Comparison of ENCODE assay signal across 8 cellular contexts in genomic region chr2:201432551-201433388, GRCh38. TPM values are rescaled to one million over a fixed set of nuclear protein-coding genes. Genes with fewer than 3 reads are reported as not detected.
DNase-seq lines count a peak whose midpoint lies in the region; ATAC-seq and TF ChIP-seq lines count a peak whose summit lies in the region.

No MANE protein-coding gene starts in this region.

- peak overlapping the region; percentile 20 for H3K4me3 Mint-ChIP-seq in T-helper 1 cell treated with Interleukin-12 subunit alpha and Interleukin-12 subunit beta and Interleukin-4 antibody, amounts not matched to agents 30 μg/mL and 1 μg/mL, for 36 hours

- TF ChIP-seq CTCF in suprapubic skin (IDR thresholded peaks at IDR 0.05), result no peak
- no peak for TF ChIP-seq CTCF in prostate gland (IDR thresholded peaks at IDR 0.05)

- peaks cover 22% of the 10 kb centered on the region for H3K9me3 Mint-ChIP-seq in T-helper 1 cell treated with Interleukin-12 subunit alpha and Interleukin-12 subunit beta and Interleukin-4 antibody, amounts not matched to agents 30 μg/mL and 1 μg/mL, for 36 hours
- H3K9me3 Mint-ChIP-seq in activated naive CD4-positive, alpha-beta T cell treated with anti-CD3 and anti-CD28 coated beads, Interleukin-2, amount 50 U/mL, for 72 hours, result peaks cover 0 to 17% of the 10 kb centered on the region in 2 donors

- TF ChIP-seq EP300 in suprapubic skin (IDR thresholded peaks at IDR 0.05), result no peak

- H3K9me3 ChIP-seq in suprapubic skin (no peaks in the 10 kb centered on the region), prostate gland (no peaks in the 10 kb centered on the region)

- H3K4me1 Mint-ChIP-seq in T-helper 1 cell treated with Interleukin-12 subunit alpha and Interleukin-12 subunit beta and Interleukin-4 antibody, amounts not matched to agents 30 μg/mL and 1 μg/mL, for 36 hours (ENCODE audit: low read depth), result peaks cover 29% of the 10 kb centered on the region

- peaks cover 28% of the 10 kb centered on the region for H3K36me3 Mint-ChIP-seq in T-helper 1 cell treated with Interleukin-12 subunit alpha and Interleukin-12 subunit beta and Interleukin-4 antibody, amounts not matched to agents 30 μg/mL and 1 μg/mL, for 36 hours (ENCODE audit: low read depth)
- H3K36me3 Mint-ChIP-seq in activated naive CD4-positive, alpha-beta T cell treated with anti-CD3 and anti-CD28 coated beads, Interleukin-2, amount 50 U/mL, for 72 hours, result peaks cover 0 to 38% of the 10 kb centered on the region in 2 donors

- intact Hi-C loops in left cardiac atrium (cut with DNase I), result no loop called here
- intact Hi-C loops in prostate gland (cut with DNase I), result no loop called here

- no peak overlapping the region for H3K4me3 ChIP-seq in suprapubic skin
- H3K4me3 ChIP-seq in prostate gland, result no peak overlapping the region

- H3K27ac ChIP-seq in suprapubic skin (peak overlapping the region; percentile 14), prostate gland (peak overlapping the region in 1 of 2 donors; percentile 29)

- WGBS in suprapubic skin, result 57% methylated on average over 5 of the region's 5 CpGs
- 74% methylated on average over 5 of the region's 5 CpGs for WGBS in prostate gland

- ATAC-seq in activated naive CD4-positive, alpha-beta T cell treated with anti-CD3 and anti-CD28 coated beads, Interleukin-2, amount 50 U/mL, for 72 hours, result peak in 1 of 2 donors; percentile 18
- peak; percentile 74 to 82 for ATAC-seq in left cardiac atrium

- H3K27me3 ChIP-seq in suprapubic skin (no peaks in the 10 kb centered on the region), prostate gland (replicated peaks; ENCODE audit: insufficient read depth) (no peaks in the 10 kb centered on the region)

- H3K4me1 ChIP-seq in suprapubic skin (peaks cover 22% of the 10 kb centered on the region), prostate gland (replicated peaks) (no peaks in the 10 kb centered on the region)

- H3K36me3 ChIP-seq in suprapubic skin (no peaks in the 10 kb centered on the region), prostate gland (no peaks in the 10 kb centered on the region)

- no peaks in the 10 kb centered on the region for H3K27me3 Mint-ChIP-seq in T-helper 1 cell treated with Interleukin-12 subunit alpha and Interleukin-12 subunit beta and Interleukin-4 antibody, amounts not matched to agents 30 μg/mL and 1 μg/mL, for 36 hours (ENCODE audit: low read depth)

- peak overlapping the region; percentile 69 for H3K27ac Mint-ChIP-seq in T-helper 1 cell treated with Interleukin-12 subunit alpha and Interleukin-12 subunit beta and Interleukin-4 antibody, amounts not matched to agents 30 μg/mL and 1 μg/mL, for 36 hours
- H3K27ac Mint-ChIP-seq in activated naive CD4-positive, alpha-beta T cell treated with anti-CD3 and anti-CD28 coated beads, Interleukin-2, amount 50 U/mL, for 72 hours, result peak overlapping the region; percentile 61 to 90

- DNase-seq in T-helper 1 cell, result no peak
- DNase-seq in activated naive CD4-positive, alpha-beta T cell treated with anti-CD3 and anti-CD28 coated beads, Interleukin-2, amount 50 U/mL, for 72 hours (ENCODE audit: low spot score in 2 of 2), result no peak
- peak; percentile 28 for DNase-seq in left cardiac atrium
- no peak for DNase-seq in suprapubic skin (ENCODE audit: low spot score in 2 of 2)
- DNase-seq in SW480 (ENCODE audit: low spot score), result no peak
- no peak for DNase-seq in activated effector memory CD4-positive, alpha-beta T cell treated with Interleukin-2 at 50 U/mL for 16 hours
- no peak for DNase-seq in prostate gland (ENCODE audit: low spot score)

- TF ChIP-seq POLR2A in suprapubic skin (IDR thresholded peaks at IDR 0.05) (no peak), prostate gland (IDR thresholded peaks at IDR 0.05) (no peak)

RNA-seq across cellular contexts. Expression of gene TRAK2, which starts 18.5 kb away (rescaled TPM):
- total RNA-seq in activated naive CD4-positive, alpha-beta T cell treated with anti-CD3 and anti-CD28 coated beads, Interleukin-2, amount 50 U/mL, for 72 hours, result 10 to 100 TPM; 11.2 to 21.8 TPM
- 100 to 1,000 TPM; 104 to 125 TPM for total RNA-seq in left cardiac atrium
- total RNA-seq in suprapubic skin, result 10 to 100 TPM; 14.3 to 45.4 (median 20.3) TPM
- 10 to 100 TPM; 16.9 to 18.9 TPM for total RNA-seq in prostate gland

RNA-seq across cellular contexts. Expression of gene STRADB, which starts 18.8 kb away (rescaled TPM):
- total RNA-seq in activated naive CD4-positive, alpha-beta T cell treated with anti-CD3 and anti-CD28 coated beads, Interleukin-2, amount 50 U/mL, for 72 hours, result 10 to 100 TPM; 12.6 to 21.2 TPM
- 10 to 100 TPM; 32.5 to 51.5 TPM for total RNA-seq in left cardiac atrium
- total RNA-seq in suprapubic skin, result 10 to 100 TPM in 2 of 4 donors, 1 to 10 TPM in 2; 5.8 to 23.3 (median 9.3) TPM
- total RNA-seq in prostate gland, result 10 to 100 TPM; 20.4 to 29.8 TPM
